In genomic region chr10:98301664-98302319, GRCh38 we compare ENCODE assay signal across 13 cellular contexts. TPM values are rescaled to one million over a fixed set of nuclear protein-coding genes. Genes with fewer than 3 reads are reported as not detected.
"Had no signal": no experiment of that assay in that cellular context is flagged by ENCODE, and none has a peak within 500 bp of the region (broad histone marks: within the 10 kb centered on the region; RNA-seq: fewer than 3 reads in every experiment).

No MANE protein-coding gene starts in this region.

- H3K4me3 ChIP-seq: psoas muscle, suprapubic skin had no signal

- H3K27ac ChIP-seq: psoas muscle, suprapubic skin had no signal

- H3K9me3 ChIP-seq: psoas muscle, suprapubic skin had no signal

- H3K36me3 ChIP-seq: suprapubic skin had no signal

- H3K4me1 ChIP-seq: suprapubic skin had no signal

- DNase-seq: activated CD4-positive, alpha-beta T cell treated with anti-CD3 and anti-CD28 coated beads, Interleukin-2, amount 50 U/mL, for 4 hours; activated CD4-positive, CD25-positive, alpha-beta regulatory T cell treated with anti-CD3 and anti-CD28 coated beads, Interleukin-2, amount 50 U/mL, for 72 hours; activated T-cell treated with anti-CD3 and anti-CD28 coated beads, Interleukin-2, amount 50 U/mL, for 1 hour; effector memory CD4-positive, alpha-beta T cell; immature natural killer cell; left colon; nephron progenitor cell; psoas muscle; stimulated activated CD4-positive, alpha-beta T cell treated with anti-CD3 and anti-CD28 coated beads, Interleukin-4, amount 100 ng/mL, for 1 hour; stimulated activated CD8-positive, alpha-beta memory T cell treated with anti-CD3 and anti-CD28 coated beads, Interleukin-4, amount 100 ng/mL, for 48 hours; stimulated activated naive CD8-positive, alpha-beta T cell treated with anti-CD3 and anti-CD28 coated beads, Interleukin-15, Interleukin-2, amounts not matched to agents 100 U/mL and 50 U/mL, for 24 hours had no signal

RNA-seq across cellular contexts. Expression of gene LOXL4, which starts 33.8 kb away (rescaled TPM):
- total RNA-seq: T-helper 2 cell treated with Interferon-gamma antibody and Interleukin-4, amounts not matched to agents 100 ng/mL and 5 ng/mL, for 36 hours had no signal
